In genomic region chr16:53504161-53504663, GRCh38 we compare ENCODE assay signal across 8 cellular contexts. TPM values are rescaled to one million over a fixed set of nuclear protein-coding genes. Genes with fewer than 3 reads are reported as not detected.
DNase-seq lines count a peak whose midpoint lies in the region; ATAC-seq and TF ChIP-seq lines count a peak whose summit lies in the region.

No MANE protein-coding gene starts in this region.

- no peaks in the 10 kb centered on the region for H3K27me3 ChIP-seq in CD8-positive, alpha-beta memory T cell (ENCODE audit: insufficient read depth, low read length, poor library complexity, severe bottlenecking)
- H3K27me3 ChIP-seq in Loucy (ENCODE audit: insufficient read depth, low read length, poor library complexity, severe bottlenecking): no peaks in the 10 kb centered on the region
- H3K27me3 ChIP-seq in foreskin keratinocyte: no peaks in the 10 kb centered on the region

- no peaks in the 10 kb centered on the region for H3K27me3 Mint-ChIP-seq in CD8-positive, alpha-beta memory T cell
- no peaks in the 10 kb centered on the region for H3K27me3 Mint-ChIP-seq in activated T-helper 1 cell treated with anti-CD3 and anti-CD28 coated beads, Interleukin-12 subunit alpha, Interleukin-12 subunit beta, Interleukin-2, Interleukin-4 antibody, amounts not matched to agents 30 ng/mL and 10 ng/mL and 1 ng/mL, durations not matched to agents 14 hours and 24 hours and 36 hours (ENCODE audit: insufficient read depth)

- no peak overlapping the region for H2AFZ ChIP-seq in Loucy (ENCODE audit: low read length)

- intact Hi-C loops in activated T-helper 1 cell treated with anti-CD3 and anti-CD28 coated beads, Interleukin-12 subunit alpha, Interleukin-12 subunit beta, Interleukin-2, Interleukin-4 antibody, amounts not matched to agents 30 ng/mL and 10 ng/mL and 1 ng/mL, durations not matched to agents 14 hours and 24 hours and 36 hours (cut with micrococcal nuclease): loop anchor here (5.0 to 10.0 kb wide), 2 partner anchors 132 to 239 kb away; no protein-coding TSS in a partner anchor

- no peak for TF ChIP-seq POLR2A in GM18505 (IDR thresholded peaks at IDR 0.05; ENCODE audit: borderline replicate concordance, extremely low read depth, insufficient read depth, insufficient read length)

- no peaks in the 10 kb centered on the region for H3K9me3 Mint-ChIP-seq in CD8-positive, alpha-beta memory T cell
- no peaks in the 10 kb centered on the region for H3K9me3 Mint-ChIP-seq in activated T-helper 1 cell treated with anti-CD3 and anti-CD28 coated beads, Interleukin-12 subunit alpha, Interleukin-12 subunit beta, Interleukin-2, Interleukin-4 antibody, amounts not matched to agents 30 ng/mL and 10 ng/mL and 1 ng/mL, durations not matched to agents 14 hours and 24 hours and 36 hours

- H3K4me1 Mint-ChIP-seq in CD8-positive, alpha-beta memory T cell: peaks cover 40 to 55% (median 42%) of the 10 kb centered on the region in 3 donors
- H3K4me1 Mint-ChIP-seq in activated T-helper 1 cell treated with anti-CD3 and anti-CD28 coated beads, Interleukin-12 subunit alpha, Interleukin-12 subunit beta, Interleukin-2, Interleukin-4 antibody, amounts not matched to agents 30 ng/mL and 10 ng/mL and 1 ng/mL, durations not matched to agents 14 hours and 24 hours and 36 hours (ENCODE audit: low read depth): peaks cover 62% of the 10 kb centered on the region

- peaks cover under 1% of the 10 kb centered on the region for H3K36me3 ChIP-seq in CD8-positive, alpha-beta memory T cell (ENCODE audit: insufficient read depth, low read length)
- no peaks in the 10 kb centered on the region for H3K36me3 ChIP-seq in Loucy (ENCODE audit: insufficient read depth, low read length)

- H3K4me3 ChIP-seq in CD8-positive, alpha-beta memory T cell (ENCODE audit: low read length): peak overlapping the region; percentile 78
- H3K4me3 ChIP-seq in Loucy (ENCODE audit: low read length, poor library complexity, severe bottlenecking): peak overlapping the region; percentile 77

- ATAC-seq in foreskin keratinocyte (no peak), HG02571 (IDR thresholded peaks at IDR 0.05; ENCODE audit: unreplicated experiment) (no peak), GM18505 (IDR thresholded peaks at IDR 0.05; ENCODE audit: unreplicated experiment) (no peak)

- peak overlapping the region; percentile 84 to 97 (median 94) for H3K4me3 Mint-ChIP-seq in CD8-positive, alpha-beta memory T cell
- H3K4me3 Mint-ChIP-seq in activated T-helper 1 cell treated with anti-CD3 and anti-CD28 coated beads, Interleukin-12 subunit alpha, Interleukin-12 subunit beta, Interleukin-2, Interleukin-4 antibody, amounts not matched to agents 30 ng/mL and 10 ng/mL and 1 ng/mL, durations not matched to agents 14 hours and 24 hours and 36 hours: peak overlapping the region; percentile 87

- peak overlapping the region; percentile 68 for H3K27ac ChIP-seq in CD8-positive, alpha-beta memory T cell (ENCODE audit: low read depth, low read length)
- H3K27ac ChIP-seq in foreskin keratinocyte: no peak overlapping the region

- DNase-seq in CD8-positive, alpha-beta memory T cell: peak in 4 of 5 donors; percentile 12 to 54 (median 26)
- DNase-seq in activated T-helper 1 cell treated with anti-CD3 and anti-CD28 coated beads, Interleukin-12 subunit alpha, Interleukin-12 subunit beta, Interleukin-2, Interleukin-4 antibody, amounts not matched to agents 30 ng/mL and 10 ng/mL and 1 ng/mL, durations not matched to agents 14 hours and 24 hours and 36 hours (ENCODE audit: low spot score): peak; percentile 12
- peak in 1 of 2 donors; percentile 18 for DNase-seq in foreskin keratinocyte
- peak in 42 of 56 donors; percentile 10 to 69 (median 50) for DNase-seq in nucleus accumbens (lab: John Stamatoyannopoulos, UW)
- DNase-seq in T1000 (lab: John Stamatoyannopoulos, UW): no peak

- CTCF ChIA-PET in CD8-positive, alpha-beta memory T cell (lab: Charles Lee): interaction anchor here (1.0 to 1.8 kb wide), 8 partner anchors 9 to 450 kb away, joined by 3 to 6 read pairs (median 4); partner anchors contain the start of gene CHD9

- peak overlapping the region; percentile 85 for H3K4me2 ChIP-seq in Loucy (ENCODE audit: low read depth, low read length, poor library complexity, severe bottlenecking)

- no peaks in the 10 kb centered on the region for H3K9me2 ChIP-seq in Loucy (replicated peaks; ENCODE audit: low read depth, low read length)

- peaks cover 5% of the 10 kb centered on the region; the same call in 1 of the 2 replicates for H3K79me2 ChIP-seq in Loucy (ENCODE audit: insufficient read depth, low read length)

- H3K4me1 ChIP-seq in CD8-positive, alpha-beta memory T cell (ENCODE audit: insufficient read depth, low read length): peaks cover 28% of the 10 kb centered on the region
- H3K4me1 ChIP-seq in Loucy (ENCODE audit: insufficient read depth, low read length, poor library complexity, severe bottlenecking) (peaks cover 19% of the 10 kb centered on the region), foreskin keratinocyte (peaks cover 15% of the 10 kb centered on the region)

- no peaks in the 10 kb centered on the region for H3F3A ChIP-seq in Loucy (ENCODE audit: low read depth)

- peaks cover 3% of the 10 kb centered on the region for H4K20me1 ChIP-seq in Loucy (ENCODE audit: insufficient read depth, low read length, poor library complexity, severe bottlenecking)

- H3K36me3 Mint-ChIP-seq in CD8-positive, alpha-beta memory T cell: peaks cover 0 to 24% (median 0%) of the 10 kb centered on the region in 3 donors
- H3K36me3 Mint-ChIP-seq in activated T-helper 1 cell treated with anti-CD3 and anti-CD28 coated beads, Interleukin-12 subunit alpha, Interleukin-12 subunit beta, Interleukin-2, Interleukin-4 antibody, amounts not matched to agents 30 ng/mL and 10 ng/mL and 1 ng/mL, durations not matched to agents 14 hours and 24 hours and 36 hours (ENCODE audit: low read depth): peaks cover 6% of the 10 kb centered on the region

- H3K9ac ChIP-seq in Loucy (ENCODE audit: low read depth, low read length, poor library complexity, severe bottlenecking): peak overlapping the region; percentile 69

- no peaks in the 10 kb centered on the region for H3K9me3 ChIP-seq in CD8-positive, alpha-beta memory T cell (ENCODE audit: low read length)
- H3K9me3 ChIP-seq in Loucy (ENCODE audit: insufficient read depth, low read depth, low read length): no peaks in the 10 kb centered on the region

- H3K27ac Mint-ChIP-seq in CD8-positive, alpha-beta memory T cell: peak overlapping the region; percentile 80 to 99 (median 90)
- H3K27ac Mint-ChIP-seq in activated T-helper 1 cell treated with anti-CD3 and anti-CD28 coated beads, Interleukin-12 subunit alpha, Interleukin-12 subunit beta, Interleukin-2, Interleukin-4 antibody, amounts not matched to agents 30 ng/mL and 10 ng/mL and 1 ng/mL, durations not matched to agents 14 hours and 24 hours and 36 hours: peak overlapping the region; percentile 86

- POLR2A ChIA-PET in CD8-positive, alpha-beta memory T cell (lab: Charles Lee): interaction anchor here (0.8 to 3.6 kb wide), 6 partner anchors 15 to 201 kb away, joined by 3 to 49 read pairs (median 6); partner anchors contain the start of gene RBL2

- TF ChIP-seq CTCF in Loucy (conservative IDR thresholded peaks at IDR 0.05; ENCODE audit: low read length): no peak
- TF ChIP-seq CTCF in foreskin keratinocyte (conservative IDR thresholded peaks at IDR 0.05): peak; percentile 5

RNA-seq across cellular contexts. Expression of gene AKTIP, which starts 1.2 kb away (rescaled TPM):
- total RNA-seq in CD8-positive, alpha-beta memory T cell: 10 to 100 TPM; 30.0 to 31.5 TPM
- 55.6 TPM for polyA plus RNA-seq in CD8-positive, alpha-beta memory T cell
- 16.6 and 16.9 TPM in 2 replicates for total RNA-seq in activated T-helper 1 cell treated with anti-CD3 and anti-CD28 coated beads, Interleukin-12 subunit alpha, Interleukin-12 subunit beta, Interleukin-2, Interleukin-4 antibody, amounts not matched to agents 30 ng/mL and 10 ng/mL and 1 ng/mL, durations not matched to agents 14 hours and 24 hours and 36 hours
- total RNA-seq in foreskin keratinocyte: 11.8 and 12.9 TPM in 2 replicates
- 8.8 and 10.4 TPM in 2 replicates for polyA plus RNA-seq in foreskin keratinocyte
